Comparison of ENCODE assay signal across 24 cellular contexts in the genomic region with DNA sequence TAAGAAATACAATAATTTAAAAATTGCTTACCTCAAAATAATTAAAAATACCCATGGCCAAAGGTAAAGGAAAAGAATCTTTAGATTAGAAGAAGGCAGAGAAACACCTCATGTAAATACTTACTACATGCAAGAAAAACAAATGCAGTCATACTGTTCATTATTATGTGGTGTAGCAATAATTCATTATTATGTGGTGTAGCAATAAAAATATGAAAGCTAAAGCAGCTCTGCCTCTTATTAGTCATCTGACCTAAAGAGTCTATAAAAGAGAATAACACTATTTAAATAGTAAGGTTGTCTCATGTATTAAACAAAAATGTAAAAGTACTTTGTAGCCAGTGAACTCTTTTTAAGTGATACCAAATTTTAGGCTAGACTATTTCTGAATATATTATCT. TPM values are rescaled to one million over a fixed set of nuclear protein-coding genes. Genes with fewer than 3 reads are reported as not detected.
DNase-seq lines count a peak whose midpoint lies in the region; ATAC-seq, FAIRE-seq and TF ChIP-seq lines count a peak whose summit lies in the region.
"Had no signal": no experiment of that assay in that cellular context is flagged by ENCODE, and none has a peak within 500 bp of the region (broad histone marks: within the 10 kb centered on the region; RNA-seq: fewer than 3 reads in every experiment).

No MANE protein-coding gene starts in this region.

- ATAC-seq in RWPE2 (ENCODE audit: low read depth) = peak; percentile 73

- no peak overlapping the region for H3K9ac ChIP-seq in kidney (ENCODE audit: low read length in 2 of 2)
- H3K9ac ChIP-seq: BLaER1, GM23248 had no signal

- no peaks in the 10 kb centered on the region for H3K36me3 ChIP-seq in RWPE2 (ENCODE audit: low read depth)
- H3K36me3 ChIP-seq in kidney (ENCODE audit: control insufficient read depth in 1 of 2, insufficient read depth in 2 of 2, low read length in 2 of 2) = no peaks in the 10 kb centered on the region
- H3K36me3 ChIP-seq: BLaER1 had no signal

- TF ChIP-seq CTCF in RWPE2 (IDR thresholded peaks at IDR 0.05; ENCODE audit: poor library complexity, severe bottlenecking) = no peak
- no peak for TF ChIP-seq CTCF in kidney (IDR thresholded peaks at IDR 0.05; ENCODE audit: borderline replicate concordance, extremely low read depth, insufficient read depth)

- H3K4me1 ChIP-seq in RWPE2 (ENCODE audit: insufficient read depth, poor library complexity, severe bottlenecking) (peaks cover 8% of the 10 kb centered on the region), kidney (ENCODE audit: control insufficient read depth in 1 of 2, insufficient read depth in 1 of 2, low read depth in 1 of 2, low read length in 2 of 2) (no peaks in the 10 kb centered on the region)

- H3K9me3 ChIP-seq in RWPE2 (ENCODE audit: severe bottlenecking) (no peaks in the 10 kb centered on the region), kidney (ENCODE audit: control insufficient read depth in 1 of 2, low read length in 2 of 2) (peaks cover 0 to 6% of the 10 kb centered on the region in 2 donors)

- no peak overlapping the region for H3K27ac ChIP-seq in RWPE2 (ENCODE audit: poor library complexity, severe bottlenecking)
- H3K27ac ChIP-seq in epithelial cell of prostate = no peak overlapping the region
- no peak overlapping the region for H3K27ac ChIP-seq in kidney (ENCODE audit: low read depth in 2 of 2, low read length in 2 of 2)
- H3K27ac ChIP-seq: BLaER1, GM23248, PC-9 had no signal

- DNase-seq in GM04504 (ENCODE audit: low read depth) (peak; percentile 9), RWPE2 (ENCODE audit: low spot score) (no peak), epithelial cell of prostate (ENCODE audit: low read depth, low spot score) (peak; percentile 14), kidney (no peak), NCI-H2081 treated with DMSO at 0.1 percent for 48 hours (lab: John Stamatoyannopoulos, UW) (no peak), HT-29 (ENCODE audit: low spot score) (no peak), posterior vena cava (ENCODE audit: low spot score) (no peak)
- DNase-seq in central memory CD4-positive, alpha-beta T cell = no peak
- DNase-seq: CD4-positive, alpha-beta T cell; DMS79; GM23248; H7; KBM-7; MV-4-11; NCI-H1105 treated with DMSO at 0.1 percent for 48 hours; NCI-H2029; NCI-H446 treated with DMSO at 0.1 percent for 48 hours; NCI-H526; NCI-H82; NK-92 treated with Interleukin-12 subunit alpha and Interleukin-12 subunit beta, amount 100 ng/mL, for 24 hours; PC-9; SHP77 had no signal

- no peaks in the 10 kb centered on the region for H3K27me3 ChIP-seq in RWPE2 (ENCODE audit: insufficient read depth, poor library complexity, severe bottlenecking)
- H3K27me3 ChIP-seq: BLaER1 had no signal

- H3K4me3 ChIP-seq in RWPE2 (ENCODE audit: severe bottlenecking) = no peak overlapping the region
- no peak overlapping the region for H3K4me3 ChIP-seq in kidney (ENCODE audit: low read length in 2 of 2)
- H3K4me3 ChIP-seq: BLaER1, GM23248, PC-9 had no signal

- FAIRE-seq in kidney (lab: Jason Lieb, UNC) = peak; percentile 57
- FAIRE-seq: D721Med had no signal

- intact Hi-C loops in kidney (cut with DNase I) (no loop called here), posterior vena cava (cut with DNase I) (loop anchor here in 1 of 2 donors (10.0 kb wide), 1 partner anchor 433 kb away; no protein-coding TSS in a partner anchor)

RNA-seq across cellular contexts. Expression of a gene that starts 6.6 kb away (rescaled TPM):
- total RNA-seq in kidney (12.4 TPM), posterior vena cava (1 to 10 TPM; 7.6 to 8.5 TPM)
- 3.7 TPM for polyA plus RNA-seq in kidney (ENCODE audit: insufficient read depth, low read depth, low replicate concordance)
- 10.9 and 15.7 TPM in 2 replicates for total RNA-seq in HT-29 (2014; rRNA removed; shearing (Covaris generic))

Comparison
In these comparisons a context has a peak if more than half of its experiments do, and no peak if none do; other contexts are left out.
1. DNase-seq: peak in GM04504 (single experiment) and epithelial cell of prostate (single experiment); none in RWPE2 (single experiment), kidney (single experiment), NCI-H2081 treated with DMSO at 0.1 percent for 48 hours (single experiment), HT-29 (single experiment), central memory CD4-positive, alpha-beta T cell (single experiment) and posterior vena cava (single experiment).